18 cellular contexts compared by ENCODE assay signal in genomic region chr7:22718911-22719420, GRCh38. TPM values are rescaled to one million over a fixed set of nuclear protein-coding genes. Genes with fewer than 3 reads are reported as not detected.
A peak's percentile ranks its signal among the peaks of the same experiment; 100 is the strongest.
DNase-seq lines count a peak whose midpoint lies in the region; ATAC-seq and TF ChIP-seq lines count a peak whose summit lies in the region.
"Had no signal": no experiment of that assay in that cellular context is flagged by ENCODE, and none has a peak within 500 bp of the region (broad histone marks: within the 10 kb centered on the region; RNA-seq: fewer than 3 reads in every experiment).

No MANE protein-coding gene starts in this region.

- H3K27ac Mint-ChIP-seq in HFFc6 (peak overlapping the region; percentile 98), naive B cell (peak overlapping the region; percentile 29 to 86 (median 66))
- H3K27ac Mint-ChIP-seq: activated CD4-positive, alpha-beta memory T cell treated with anti-CD3 and anti-CD28 coated beads for 36 hours; activated naive CD8-positive, alpha-beta T cell treated with anti-CD3 and anti-CD28 coated beads, Interleukin-2, amount 10 ng/mL, durations not matched to agents 7 days and 5 days; activated T-cell treated with anti-CD3 and anti-CD28 coated beads, Interleukin-2, amount 50 U/mL, for 24 hours had no signal

- DNase-seq in HFFc6 (no peak), coronary artery (ENCODE audit: low spot score) (no peak), naive B cell (no peak), SHP77 treated with DMSO at 0.1 percent for 48 hours (lab: John Stamatoyannopoulos, UW) (no peak), AG08396 (ENCODE audit: low spot score) (no peak), RPMI8226 (no peak)
- DNase-seq: activated CD4-positive, alpha-beta memory T cell treated with anti-CD3 and anti-CD28 coated beads for 36 hours; activated naive CD8-positive, alpha-beta T cell treated with anti-CD3 and anti-CD28 coated beads, Interleukin-2, amount 10 ng/mL, durations not matched to agents 7 days and 5 days; activated T-cell treated with anti-CD3 and anti-CD28 coated beads, Interleukin-2, amount 50 U/mL, for 24 hours; AML-193; caudate nucleus; NCI-H1694; NCI-H510A treated with DMSO at 0.1 percent for 48 hours had no signal

- H3K27ac ChIP-seq in 22Rv1 (peak overlapping the region; percentile 27; the same call in 1 of the 2 replicates), coronary artery (peak overlapping the region; percentile 70 to 78)

- no peak overlapping the region for H3K4me3 ChIP-seq in coronary artery
- H3K4me3 ChIP-seq: lung had no signal

- H3K36me3 Mint-ChIP-seq in HFFc6 (ENCODE audit: low read depth) (no peaks in the 10 kb centered on the region), naive B cell (peaks cover 0 to 5% of the 10 kb centered on the region in 2 donors)
- H3K36me3 Mint-ChIP-seq: activated CD4-positive, alpha-beta memory T cell treated with anti-CD3 and anti-CD28 coated beads for 36 hours had no signal

- TF ChIP-seq CTCF in 22Rv1 (IDR thresholded peaks at IDR 0.05) (no peak), HFFc6 (IDR thresholded peaks at IDR 0.05) (no peak), coronary artery (IDR thresholded peaks at IDR 0.05) (no peak)

- H3K4me3 Mint-ChIP-seq in HFFc6 (peak overlapping the region; percentile 75), naive B cell (peak overlapping the region in 1 of 8 donors; percentile 35)
- H3K4me3 Mint-ChIP-seq: activated CD4-positive, alpha-beta memory T cell treated with anti-CD3 and anti-CD28 coated beads for 36 hours; activated naive CD8-positive, alpha-beta T cell treated with anti-CD3 and anti-CD28 coated beads, Interleukin-2, amount 10 ng/mL, durations not matched to agents 7 days and 5 days; activated T-cell treated with anti-CD3 and anti-CD28 coated beads, Interleukin-2, amount 50 U/mL, for 24 hours; nephron had no signal

- peaks cover 65% of the 10 kb centered on the region for H3K4me1 Mint-ChIP-seq in HFFc6 (ENCODE audit: low read depth)
- H3K4me1 Mint-ChIP-seq in naive B cell, result peaks cover 56 to 93% (median 71%) of the 10 kb centered on the region in 3 donors

- no peak for ATAC-seq in naive B cell (ENCODE audit: low read depth in 2 of 2)
- ATAC-seq in GM18868 (IDR thresholded peaks at IDR 0.05; ENCODE audit: unreplicated experiment), result no peak
- ATAC-seq: HCT116 had no signal

- H3K27me3 Mint-ChIP-seq in HFFc6 (ENCODE audit: insufficient read depth) (no peaks in the 10 kb centered on the region; the same call in 1 of the 2 replicates), naive B cell (no peaks in the 10 kb centered on the region)

- H3K9me3 Mint-ChIP-seq in HFFc6 (no peaks in the 10 kb centered on the region), naive B cell (peaks cover 0 to 4% (median 0%) of the 10 kb centered on the region in 7 donors)
- H3K9me3 Mint-ChIP-seq: activated CD4-positive, alpha-beta memory T cell treated with anti-CD3 and anti-CD28 coated beads for 36 hours; activated naive CD8-positive, alpha-beta T cell treated with anti-CD3 and anti-CD28 coated beads, Interleukin-2, amount 10 ng/mL, durations not matched to agents 7 days and 5 days; activated T-cell treated with anti-CD3 and anti-CD28 coated beads, Interleukin-2, amount 50 U/mL, for 24 hours; nephron had no signal

RNA-seq across cellular contexts. Expression of gene IL6, which starts 8.0 kb away (rescaled TPM):
- total RNA-seq in HFFc6 (2021; fragmentation: NEBNext Ultra II Directional; extraction: Animal tissue kit (Norgen Biotek cat#: 25700)), result 10 to 100 TPM; 21.3 to 55.1 (median 50.0) TPM
- polyA plus RNA-seq in naive B cell (ENCODE audit: low read depth in 6 of 6), result 10 to 100 TPM in 3 of 6 donors, 1 to 10 TPM in 3; 6.1 to 35.9 (median 9.4) TPM
